In genomic region chr12:64099430-64099829, GRCh38 we compare ENCODE assay signal across 12 cellular contexts.
DNase-seq lines count a peak whose midpoint lies in the region; ATAC-seq and TF ChIP-seq lines count a peak whose summit lies in the region.
"Had no signal": no experiment of that assay in that cellular context is flagged by ENCODE, and none has a peak within 500 bp of the region (broad histone marks: within the 10 kb centered on the region; RNA-seq: fewer than 3 reads in every experiment).

No MANE protein-coding gene starts in this region.

- no peak overlapping the region for H3K4ac ChIP-seq in trophoblast cell (ENCODE audit: low read depth, low read length)

- peaks cover 14% of the 10 kb centered on the region for H3K27me3 Mint-ChIP-seq in stimulated activated memory B cell treated with anti-CD40 and anti-IgM and Interleukin-4, amounts not matched to agents 10 μg/mL and 1 μg/mL and 100 μg/mL, for 72 hours

- H2BK120ac ChIP-seq in trophoblast cell (ENCODE audit: insufficient read depth, low read length, poor library complexity) = no peak overlapping the region

- H2AFZ ChIP-seq in fibroblast of lung (ENCODE audit: low read length) (no peak overlapping the region), trophoblast cell (ENCODE audit: insufficient read depth, low read length, poor library complexity) (no peak overlapping the region)

- no CpG with 5 or more reads among the region's 5 CpGs for WGBS in trophoblast cell (ENCODE audit: extremely low coverage, insufficient coverage, insufficient read length)

- H3K36me3 Mint-ChIP-seq in stimulated activated memory B cell treated with anti-CD40 and anti-IgM and Interleukin-4, amounts not matched to agents 10 μg/mL and 1 μg/mL and 100 μg/mL, for 72 hours = no peaks in the 10 kb centered on the region

- H3K79me1 ChIP-seq in trophoblast cell (ENCODE audit: low read length) = no peaks in the 10 kb centered on the region

- H3K79me2 ChIP-seq in fibroblast of lung (ENCODE audit: control insufficient read depth, insufficient read depth, low read length) (no peaks in the 10 kb centered on the region), trophoblast cell (ENCODE audit: control insufficient read depth, insufficient read depth, low read length, poor library complexity) (no peaks in the 10 kb centered on the region)

- H3K4me3 ChIP-seq in fibroblast of lung (replicated peaks in 1 of 4; ENCODE audit: control extremely low read depth in 1 of 4, insufficient read depth in 1 of 4, low read depth in 3 of 4, low read length in 4 of 4) (no peak overlapping the region), trophoblast cell (ENCODE audit: low read depth, low read length) (no peak overlapping the region)

- no peaks in the 10 kb centered on the region for H3K4me1 Mint-ChIP-seq in stimulated activated memory B cell treated with anti-CD40 and anti-IgM and Interleukin-4, amounts not matched to agents 10 μg/mL and 1 μg/mL and 100 μg/mL, for 72 hours

- H4K12ac ChIP-seq in trophoblast cell (ENCODE audit: low read depth, low read length) = no peak overlapping the region

- no peak overlapping the region for H3K27ac Mint-ChIP-seq in stimulated activated memory B cell treated with anti-CD40 and anti-IgM and Interleukin-4, amounts not matched to agents 10 μg/mL and 1 μg/mL and 100 μg/mL, for 72 hours

- H3K14ac ChIP-seq in trophoblast cell (ENCODE audit: low read length) = no peak overlapping the region

- H3K4me1 ChIP-seq in fibroblast of lung (ENCODE audit: control insufficient read depth, extremely low read depth, insufficient read depth, low read length) (peaks cover 18% of the 10 kb centered on the region), trophoblast cell (ENCODE audit: control insufficient read depth in 1 of 2, insufficient read depth in 2 of 2, low read length in 2 of 2) (no peaks in the 10 kb centered on the region)
- H3K4me1 ChIP-seq: Caco-2 had no signal

- no peak for ATAC-seq in GM18868 (IDR thresholded peaks at IDR 0.05; ENCODE audit: unreplicated experiment)
- ATAC-seq in stimulated activated memory B cell treated with anti-CD40 and anti-IgM and Interleukin-4, amounts not matched to agents 10 μg/mL and 1 μg/mL and 100 μg/mL, for 72 hours = no peak

- H3K9me3 ChIP-seq in fibroblast of lung (ENCODE audit: control insufficient read depth, insufficient read depth, low read depth, low read length) (no peaks in the 10 kb centered on the region), trophoblast cell (ENCODE audit: insufficient read depth, low read depth, low read length) (no peaks in the 10 kb centered on the region)
- H3K9me3 ChIP-seq: Caco-2 had no signal

- peak overlapping the region; percentile 82 for H3K27ac ChIP-seq in fibroblast of lung (ENCODE audit: insufficient read depth, low read length)
- no peak overlapping the region for H3K27ac ChIP-seq in trophoblast cell (ENCODE audit: low read depth, low read length)

- no peak overlapping the region for H2AK5ac ChIP-seq in trophoblast cell (ENCODE audit: low read length)

- H3K36me3 ChIP-seq in fibroblast of lung (ENCODE audit: control insufficient read depth, insufficient read depth, low read length) (no peaks in the 10 kb centered on the region), trophoblast cell (ENCODE audit: control insufficient read depth in 1 of 2, insufficient read depth in 2 of 2, low read length in 2 of 2) (no peaks in the 10 kb centered on the region)

- H4K8ac ChIP-seq in trophoblast cell (ENCODE audit: low read depth, low read length) = no peak overlapping the region

- H3K27me3 ChIP-seq in fibroblast of lung (ENCODE audit: control insufficient read depth, insufficient read depth, low read length) = no peaks in the 10 kb centered on the region
- no peaks in the 10 kb centered on the region for H3K27me3 ChIP-seq in trophoblast cell (ENCODE audit: insufficient read depth, low read length)

- H2BK12ac ChIP-seq in trophoblast cell (ENCODE audit: low read length) = no peak overlapping the region

- H3K4me2 ChIP-seq in fibroblast of lung (ENCODE audit: extremely low read depth, insufficient read depth, low read length) (no peak overlapping the region), trophoblast cell (ENCODE audit: low read length) (no peak overlapping the region)

- no peak overlapping the region for H3K9ac ChIP-seq in fibroblast of lung (ENCODE audit: insufficient read depth, low read length)
- no peak overlapping the region for H3K9ac ChIP-seq in trophoblast cell (ENCODE audit: low read length)

- peak; percentile 24 for DNase-seq in CD1c-positive myeloid dendritic cell (ENCODE audit: extremely low spot score)
- DNase-seq in RPMI7951 (ENCODE audit: low read depth) = peak; percentile 95
- DNase-seq in fibroblast of lung (ENCODE audit: low read depth in 2 of 2) = peak; percentile 91 to 99
- DNase-seq in trophoblast cell = peak; percentile 70 to 83
- DNase-seq in NCI-H510A (lab: John Stamatoyannopoulos, UW) = no peak
- no peak for DNase-seq in epidermal melanocyte (ENCODE audit: insufficient read length, low spot score)
- DNase-seq: Caco-2, Karpas-422, NCI-H748 treated with DMSO at 0.1 percent for 48 hours, T-helper 1 cell had no signal

- H2BK5ac ChIP-seq in trophoblast cell (ENCODE audit: low read depth, low read length, poor library complexity) = no peak overlapping the region

- H4K91ac ChIP-seq in trophoblast cell (ENCODE audit: low read depth, low read length) = no peak overlapping the region

- no peak overlapping the region for H3K18ac ChIP-seq in trophoblast cell (ENCODE audit: low read length)

- H3K9me3 Mint-ChIP-seq in stimulated activated memory B cell treated with anti-CD40 and anti-IgM and Interleukin-4, amounts not matched to agents 10 μg/mL and 1 μg/mL and 100 μg/mL, for 72 hours = no peaks in the 10 kb centered on the region

- no peak overlapping the region for H3K4me3 Mint-ChIP-seq in stimulated activated memory B cell treated with anti-CD40 and anti-IgM and Interleukin-4, amounts not matched to agents 10 μg/mL and 1 μg/mL and 100 μg/mL, for 72 hours

- H3K23ac ChIP-seq in trophoblast cell (ENCODE audit: low read length) = no peak overlapping the region

- no peak for TF ChIP-seq CTCF in fibroblast of lung (conservative IDR thresholded peaks at IDR 0.05 in 1 of 2, IDR thresholded peaks at IDR 0.05 in 1 of 2; ENCODE audit: low read depth in 1 of 2, low read length in 2 of 2)

- H4K20me1 ChIP-seq in fibroblast of lung (ENCODE audit: control insufficient read depth, extremely low read depth, insufficient read depth, low read length) = no peaks in the 10 kb centered on the region

Comparison
In these comparisons a context has a peak if more than half of its experiments do, and no peak if none do; other contexts are left out.
1. DNase-seq: peak in CD1c-positive myeloid dendritic cell (single experiment), RPMI7951 (single experiment), fibroblast of lung (2 of 2) and trophoblast cell (2 of 2); none in NCI-H510A (single experiment) and epidermal melanocyte (single experiment).